8 cellular contexts compared by ENCODE assay signal in genomic region chr19:18322759-18323460, GRCh38. TPM values are rescaled to one million over a fixed set of nuclear protein-coding genes. Genes with fewer than 3 reads are reported as not detected.
DNase-seq lines count a peak whose midpoint lies in the region; ATAC-seq and TF ChIP-seq lines count a peak whose summit lies in the region.

TSS of gene LSM4 (minus strand) at chr19:18323076. CDS start at chr19:18323020, 56 bp downstream.

- peak within 1 kb of the TSS; percentile 89 for H2AFZ ChIP-seq in SK-N-SH (ENCODE audit: low read depth)

- TF ChIP-seq POLR2A in suprapubic skin (IDR thresholded peaks at IDR 0.05), result peak in 1 of 2 donors; percentile 27

- no peaks in the 10 kb centered on the region for H4K20me1 ChIP-seq in SK-N-SH (ENCODE audit: insufficient read depth)

- 0% methylated on average over 14 of the region's 75 CpGs for WGBS in SK-N-SH (ENCODE audit: low lambda C conversion rate)
- 0% methylated on average over 34 of the region's 75 CpGs for WGBS in suprapubic skin

- H3K27me3 ChIP-seq in SK-N-SH (ENCODE audit: insufficient read depth), result no peaks in the 10 kb centered on the region
- no peaks in the 10 kb centered on the region for H3K27me3 ChIP-seq in suprapubic skin

- H3F3A ChIP-seq in SK-N-SH (replicated peaks; ENCODE audit: insufficient read depth), result peaks cover 15% of the 10 kb centered on the region

- TF ChIP-seq CTCF in GM10266 (IDR thresholded peaks at IDR 0.05; ENCODE audit: control insufficient read depth, insufficient read depth, low read depth, missing control alignments) (peak; percentile 42), SK-N-SH (IDR thresholded peaks at IDR 0.05) (peak; percentile 22), suprapubic skin (IDR thresholded peaks at IDR 0.05) (peak in 1 of 2 donors; percentile 26)

- H3K4me3 ChIP-seq in SK-N-SH (ENCODE audit: low read depth in 2 of 2, low read length in 1 of 2), result peak within 1 kb of the TSS; percentile 72 to 89
- H3K4me3 ChIP-seq in suprapubic skin, result peak within 1 kb of the TSS; percentile 85

- ATAC-seq in HG02588 (IDR thresholded peaks at IDR 0.05; ENCODE audit: unreplicated experiment), result peak; percentile 92

- H3K36me3 ChIP-seq in SK-N-SH (replicated peaks in 1 of 2; ENCODE audit: control insufficient read depth in 1 of 2, insufficient read depth in 2 of 2, low read length in 1 of 2) (no peaks in the 10 kb centered on the region), suprapubic skin (no peaks in the 10 kb centered on the region)

- CTCF ChIA-PET in SK-N-SH (lab: Yijun Ruan, JAX), result interaction anchor here (0.9 to 4.3 kb wide), 18 partner anchors 10 to 139 kb away, joined by 3 to 123 read pairs (median 6); partner anchors contain the start of genes JUND and SSBP4

- peak within 1 kb of the TSS; percentile 91 for H3K9ac ChIP-seq in SK-N-SH

- H3K79me2 ChIP-seq in SK-N-SH (ENCODE audit: insufficient read depth), result peaks cover 49% of the 10 kb centered on the region

- H3K4me1 ChIP-seq in SK-N-SH (ENCODE audit: control insufficient read depth in 1 of 2, insufficient read depth in 2 of 2, low read depth in 1 of 2, low read length in 1 of 2) (peaks cover 19 to 30% of the 10 kb centered on the region in 2 experiments; a peak in 3 of 4 replicates), suprapubic skin (peaks cover 53% of the 10 kb centered on the region)

- POLR2A ChIA-PET in SK-N-SH (lab: Yijun Ruan, JAX), result interaction anchor here (0.5 to 3.8 kb wide), 9 partner anchors 11 to 131 kb away, joined by 3 to 97 read pairs (median 5); partner anchors contain the start of genes IQCN and JUND

- TF ChIP-seq EP300 in SK-N-SH (IDR thresholded peaks at IDR 0.05; ENCODE audit: borderline replicate concordance in 1 of 2, low read depth in 1 of 2, low read length in 1 of 2) (no peak; a peak in 1 of 4 replicates), suprapubic skin (IDR thresholded peaks at IDR 0.05) (no peak)

- peak; percentile 55 for TF ChIP-seq RAD21 in SK-N-SH (IDR thresholded peaks at IDR 0.05; ENCODE audit: low read length)

- H3K27ac ChIP-seq in SK-N-SH (ENCODE audit: low read depth in 2 of 2, low read length in 1 of 2) (peak within 1 kb of the TSS; percentile 88 to 93), suprapubic skin (peak within 1 kb of the TSS; percentile 83)

- H3K9me3 ChIP-seq in SK-N-SH (no peaks in the 10 kb centered on the region), suprapubic skin (no peaks in the 10 kb centered on the region)

- no peaks in the 10 kb centered on the region for H3K9me2 ChIP-seq in SK-N-SH

- peak; percentile 98 for DNase-seq in GM10266 (ENCODE audit: extremely low spot score)
- DNase-seq in NCI-H1048 (lab: John Stamatoyannopoulos, UW), result peak; percentile 95
- DNase-seq in SK-N-SH, result peak; percentile 97
- peak; percentile 100 for DNase-seq in activated naive CD4-positive, alpha-beta T cell treated with anti-CD3 and anti-CD28 coated beads, Interleukin-2, amount 50 U/mL, for 16 hours
- DNase-seq in germinal center (ENCODE audit: low spot score), result peak; percentile 99
- DNase-seq in nucleus accumbens (lab: John Stamatoyannopoulos, UW), result peak in 55 of 56 donors; percentile 79 to 99 (median 95)
- peak; percentile 99 for DNase-seq in suprapubic skin (ENCODE audit: low spot score in 2 of 2)

- peak within 1 kb of the TSS; percentile 88 for H3K4me2 ChIP-seq in SK-N-SH

TF ChIP-seq in SK-N-SH, 30 proteins besides CTCF, POLR2A, EP300 and RAD21 (continues in another document):
- TF ChIP-seq TEAD4 (IDR thresholded peaks at IDR 0.05; ENCODE audit: borderline replicate concordance, insufficient read depth), result no peak
- peak; percentile 62 for TF ChIP-seq GABPA (IDR thresholded peaks at IDR 0.05; ENCODE audit: low read depth)
- TF ChIP-seq NRF1 (IDR thresholded peaks at IDR 0.05; ENCODE audit: low read depth, low read length), result peak; percentile 91
- peak; percentile 90 for TF ChIP-seq MXI1 (IDR thresholded peaks at IDR 0.05; ENCODE audit: low read depth, low read length)
- TF ChIP-seq SIN3A (IDR thresholded peaks at IDR 0.05; ENCODE audit: borderline replicate concordance, low read depth, low read length), result peak; percentile 41; the same call in 1 of the 2 replicates
- TF ChIP-seq RFX5 (IDR thresholded peaks at IDR 0.05; ENCODE audit: low read length), result no peak
- TF ChIP-seq TAF1 (IDR thresholded peaks at IDR 0.05; ENCODE audit: borderline replicate concordance, low read depth, low read length), result peak; percentile 74; the same call in 1 of the 2 replicates
- peak; percentile 61 for TF ChIP-seq SMC3 (IDR thresholded peaks at IDR 0.05; ENCODE audit: low read depth, low read length)
- TF ChIP-seq ELF1 (IDR thresholded peaks at IDR 0.05), result no peak; the same call in 1 of the 2 replicates
- no peak for TF ChIP-seq RXRA (IDR thresholded peaks at IDR 0.05; ENCODE audit: borderline replicate concordance, low read depth)
- no peak for TF ChIP-seq JUND (IDR thresholded peaks at IDR 0.05)
- TF ChIP-seq, protein P1, sequence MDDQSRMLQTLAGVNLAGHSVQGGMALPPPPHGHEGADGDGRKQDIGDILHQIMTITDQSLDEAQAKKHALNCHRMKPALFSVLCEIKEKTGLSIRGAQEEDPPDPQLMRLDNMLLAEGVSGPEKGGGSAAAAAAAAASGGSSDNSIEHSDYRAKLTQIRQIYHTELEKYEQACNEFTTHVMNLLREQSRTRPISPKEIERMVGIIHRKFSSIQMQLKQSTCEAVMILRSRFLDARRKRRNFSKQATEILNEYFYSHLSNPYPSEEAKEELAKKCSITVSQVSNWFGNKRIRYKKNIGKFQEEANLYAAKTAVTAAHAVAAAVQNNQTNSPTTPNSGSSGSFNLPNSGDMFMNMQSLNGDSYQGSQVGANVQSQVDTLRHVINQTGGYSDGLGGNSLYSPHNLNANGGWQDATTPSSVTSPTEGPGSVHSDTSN (IDR thresholded peaks at IDR 0.05), result peak; percentile 98
- no peak for TF ChIP-seq TCF12 (IDR thresholded peaks at IDR 0.05)
- TF ChIP-seq, protein P2, sequence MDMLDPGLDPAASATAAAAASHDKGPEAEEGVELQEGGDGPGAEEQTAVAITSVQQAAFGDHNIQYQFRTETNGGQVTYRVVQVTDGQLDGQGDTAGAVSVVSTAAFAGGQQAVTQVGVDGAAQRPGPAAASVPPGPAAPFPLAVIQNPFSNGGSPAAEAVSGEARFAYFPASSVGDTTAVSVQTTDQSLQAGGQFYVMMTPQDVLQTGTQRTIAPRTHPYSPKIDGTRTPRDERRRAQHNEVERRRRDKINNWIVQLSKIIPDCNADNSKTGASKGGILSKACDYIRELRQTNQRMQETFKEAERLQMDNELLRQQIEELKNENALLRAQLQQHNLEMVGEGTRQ (IDR thresholded peaks at IDR 0.05; ENCODE audit: borderline replicate concordance, low read depth, low read length), result no peak
- TF ChIP-seq GATA2 (CRISPR knock-in tag; IDR thresholded peaks at IDR 0.05), result no peak
- TF ChIP-seq EZH2phosphoT487 (IDR thresholded peaks at IDR 0.05; ENCODE audit: borderline replicate concordance, low read depth), result no peak
- TF ChIP-seq, protein P3, sequence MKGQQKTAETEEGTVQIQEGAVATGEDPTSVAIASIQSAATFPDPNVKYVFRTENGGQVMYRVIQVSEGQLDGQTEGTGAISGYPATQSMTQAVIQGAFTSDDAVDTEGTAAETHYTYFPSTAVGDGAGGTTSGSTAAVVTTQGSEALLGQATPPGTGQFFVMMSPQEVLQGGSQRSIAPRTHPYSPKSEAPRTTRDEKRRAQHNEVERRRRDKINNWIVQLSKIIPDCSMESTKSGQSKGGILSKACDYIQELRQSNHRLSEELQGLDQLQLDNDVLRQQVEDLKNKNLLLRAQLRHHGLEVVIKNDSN (IDR thresholded peaks at IDR 0.05; ENCODE audit: borderline replicate concordance, low read depth), result no peak
- peak; percentile 76 for TF ChIP-seq POLR2AphosphoS5 (IDR thresholded peaks at IDR 0.05; ENCODE audit: low read depth, low read length)
- 0 out of 2 replicates have a peak, but pooled peaks have one; percentile 23 for TF ChIP-seq YY1 (IDR thresholded peaks at IDR 0.05; ENCODE audit: low read depth)
- TF ChIP-seq FOXJ3 (CRISPR knock-in tag; IDR thresholded peaks at IDR 0.05), result no peak
- TF ChIP-seq MAX (IDR thresholded peaks at IDR 0.05; ENCODE audit: low read depth), result peak; percentile 82
- TF ChIP-seq CHD2 (IDR thresholded peaks at IDR 0.05; ENCODE audit: low read length, partially characterized antibody), result peak; percentile 79
- no peak for TF ChIP-seq FOSL2 (IDR thresholded peaks at IDR 0.05; ENCODE audit: borderline replicate concordance, low read depth)
- no peak for TF ChIP-seq NFIC (IDR thresholded peaks at IDR 0.05; ENCODE audit: borderline replicate concordance)
- no peak for TF ChIP-seq RCOR1 (IDR thresholded peaks at IDR 0.05; ENCODE audit: low read length)
- TF ChIP-seq, protein P4, sequence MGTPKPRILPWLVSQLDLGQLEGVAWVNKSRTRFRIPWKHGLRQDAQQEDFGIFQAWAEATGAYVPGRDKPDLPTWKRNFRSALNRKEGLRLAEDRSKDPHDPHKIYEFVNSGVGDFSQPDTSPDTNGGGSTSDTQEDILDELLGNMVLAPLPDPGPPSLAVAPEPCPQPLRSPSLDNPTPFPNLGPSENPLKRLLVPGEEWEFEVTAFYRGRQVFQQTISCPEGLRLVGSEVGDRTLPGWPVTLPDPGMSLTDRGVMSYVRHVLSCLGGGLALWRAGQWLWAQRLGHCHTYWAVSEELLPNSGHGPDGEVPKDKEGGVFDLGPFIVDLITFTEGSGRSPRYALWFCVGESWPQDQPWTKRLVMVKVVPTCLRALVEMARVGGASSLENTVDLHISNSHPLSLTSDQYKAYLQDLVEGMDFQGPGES (IDR thresholded peaks at IDR 0.05; ENCODE audit: low read depth, low read length), result peak; percentile 52; the same call in 1 of the 2 replicates

RNA-seq across cellular contexts. Expression of gene LSM4, which starts in this region (rescaled TPM):
- polyA plus RNA-seq in SK-N-SH (2012; rRNA removed), result 235 and 277 TPM in 2 replicates
- 193 and 249 TPM in 2 replicates for polyA plus RNA-seq in SK-N-SH (2012; cell fraction: cytosol; rRNA removed)
- polyA plus RNA-seq in SK-N-SH (2012; cell fraction: nucleus; rRNA removed), result 104 and 192 TPM in 2 replicates
- 100 to 1,000 TPM in 2 of 4 donors, 10 to 100 TPM in 2; 53.1 to 115 (median 103) TPM for total RNA-seq in suprapubic skin

Comparison
In these comparisons a context has a peak if more than half of its experiments do, and no peak if none do; other contexts are left out.
1. Peak in every context shown above with its lines: DNase-seq, ATAC-seq, H3K4me3 ChIP-seq and H3K27ac ChIP-seq.